Comparison of ENCODE assay signal across 8 cellular contexts in the genomic region with DNA sequence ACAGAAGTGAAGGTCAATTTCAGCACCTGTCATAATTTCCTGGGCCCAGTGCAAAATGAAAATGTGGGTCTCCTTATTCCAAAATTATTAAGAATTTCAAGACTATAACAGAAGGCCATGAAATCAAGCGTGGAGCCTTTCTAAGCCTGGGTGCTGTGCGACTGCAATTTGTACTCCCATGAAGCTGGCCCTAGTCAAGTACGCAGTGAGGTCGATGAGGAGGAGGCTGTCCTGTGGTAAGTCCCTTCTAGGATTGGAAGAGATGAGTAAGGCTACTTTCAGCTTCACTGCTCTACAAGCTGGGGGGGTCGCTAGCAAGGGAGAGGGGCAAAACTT.
DNase-seq lines count a peak whose midpoint lies in the region; ATAC-seq and TF ChIP-seq lines count a peak whose summit lies in the region.

No MANE protein-coding gene starts in this region.

- peak overlapping the region; percentile 89 for H2AFZ ChIP-seq in neuron (ENCODE audit: low read depth, low read length)

- no peaks in the 10 kb centered on the region for H3K9me3 ChIP-seq in neuron (ENCODE audit: low read length)

- no peak for TF ChIP-seq CTCF in NB4 (IDR thresholded peaks at IDR 0.05; ENCODE audit: low read depth, low read length)

- peak; percentile 15 for ATAC-seq in GM21390 (IDR thresholded peaks at IDR 0.05; ENCODE audit: unreplicated experiment)
- no peak for ATAC-seq in GM21381 (IDR thresholded peaks at IDR 0.05; ENCODE audit: unreplicated experiment)

- peaks cover 18% of the 10 kb centered on the region for H3K4me1 ChIP-seq in neuron (ENCODE audit: insufficient read depth, low read length)

- H3K36me3 ChIP-seq in neuron (ENCODE audit: insufficient read depth, low read length): peaks cover 19% of the 10 kb centered on the region

- H3K4me3 ChIP-seq in NB4 (ENCODE audit: low read depth, low read length) (peak overlapping the region; percentile 79), neuron (ENCODE audit: low read length) (peak overlapping the region; percentile 93)

- DNase-seq in NB4 (ENCODE audit: low read depth): no peak
- peak; percentile 24 for DNase-seq in epidermal melanocyte (ENCODE audit: insufficient read length, low spot score)
- no peak for DNase-seq in NCI-H748 (lab: John Stamatoyannopoulos, UW; ENCODE audit: unreplicated experiment)
- DNase-seq in HUDEP-2 (lab: John Stamatoyannopoulos, UW; ENCODE audit: unreplicated experiment in 76 of 76): no peak
- no peak for DNase-seq in retina

- no peaks in the 10 kb centered on the region for H3K27me3 ChIP-seq in neuron (ENCODE audit: insufficient read depth, low read length)

- TF ChIP-seq POLR2A in NB4 (IDR thresholded peaks at IDR 0.05; ENCODE audit: extremely low read depth, insufficient read length): no peak
